Comparison of ENCODE assay signal across 38 cellular contexts in the genomic region with DNA sequence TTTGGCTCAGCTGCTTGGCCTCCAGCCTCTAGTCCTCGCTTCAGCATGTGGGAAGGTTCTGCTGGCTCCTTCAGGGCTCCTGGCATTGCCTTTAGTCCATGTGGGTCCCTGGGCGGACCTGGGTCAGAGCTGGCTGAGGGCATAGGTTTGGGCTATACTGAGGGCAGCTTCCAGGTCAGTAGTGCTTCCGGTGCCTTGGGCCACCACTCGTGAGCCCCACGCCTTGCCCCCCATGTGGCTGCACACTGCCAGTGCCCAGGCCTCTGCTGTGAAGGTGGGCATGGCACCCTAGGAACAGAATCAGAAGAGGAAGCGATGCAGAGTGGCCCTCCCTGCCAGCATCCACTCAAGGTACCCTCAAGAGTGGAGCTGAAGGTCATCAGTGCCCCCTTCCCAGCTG. TPM values are rescaled to one million over a fixed set of nuclear protein-coding genes. Genes with fewer than 3 reads are reported as not detected.
"Had no signal": no experiment of that assay in that cellular context is flagged by ENCODE, and none has a peak within 500 bp of the region (broad histone marks: within the 10 kb centered on the region; RNA-seq: fewer than 3 reads in every experiment).

No MANE protein-coding gene starts in this region.

- H2AFZ ChIP-seq: parathyroid adenoma had no signal

- H3K79me2 ChIP-seq: parathyroid adenoma had no signal

- FAIRE-seq: islet of Langerhans had no signal

- H3K4me3 ChIP-seq: coronary artery, gastrocnemius medialis, heart left ventricle, lung, mucosa of descending colon, prostate gland, right atrium auricular region, sigmoid colon, testis, tibial artery had no signal

- H3K27ac Mint-ChIP-seq: mesothelial cell of epicardium; natural killer cell treated with Interleukin-12 subunit alpha and Interleukin-12 subunit beta and Interleukin-15 and Interleukin-18, amount 100 ng/mL, for 72 hours; stimulated activated memory B cell treated with anti-CD40 and anti-IgM and Interleukin-4, amounts not matched to agents 10 μg/mL and 1 μg/mL and 100 μg/mL, for 72 hours; type B pancreatic cell had no signal

- H3K27ac ChIP-seq: coronary artery, epithelial cell of prostate, gastrocnemius medialis, heart left ventricle, neutrophil, parathyroid adenoma, prostate gland, right atrium auricular region, sigmoid colon, testis, tibial artery had no signal

- DNase-seq: effector CD4-positive, alpha-beta T cell; foreskin fibroblast; gastrocnemius medialis; heart left ventricle; hippocampal formation; kidney glomerular epithelial cell; left colon; left ventricle myocardium superior; mesenchymal stem cell; mucosa of descending colon; naive B cell; sigmoid colon; stimulated activated CD4-positive, alpha-beta T cell treated with anti-CD3 and anti-CD28 coated beads, Interleukin-2, amount 100 ng/mL, for 24 hours; stimulated activated CD4-positive, alpha-beta T cell treated with anti-CD3 and anti-CD28 coated beads, Interleukin-4, amount 100 ng/mL, for 24 hours; stimulated activated naive CD8-positive, alpha-beta T cell treated with anti-CD3 and anti-CD28 coated beads, Interleukin-15, Interleukin-2, amounts not matched to agents 100 U/mL and 50 U/mL, for 24 hours; substantia nigra; testis had no signal

- H3K9ac ChIP-seq: parathyroid adenoma had no signal

- H3K9me3 ChIP-seq: gastrocnemius medialis, heart left ventricle, mucosa of descending colon, neutrophil, prostate gland, right atrium auricular region, sigmoid colon, testis, tibial artery had no signal

- H3K4me1 ChIP-seq: parathyroid adenoma, prostate gland had no signal

- H3K27me3 ChIP-seq: testis had no signal

- H3K9me3 Mint-ChIP-seq: central memory CD8-positive, alpha-beta T cell; mesothelial cell of epicardium; natural killer cell treated with Interleukin-12 subunit alpha and Interleukin-12 subunit beta and Interleukin-15 and Interleukin-18, amount 100 ng/mL, for 72 hours; neural crest cell; stimulated activated memory B cell treated with anti-CD40 and anti-IgM and Interleukin-4, amounts not matched to agents 10 μg/mL and 1 μg/mL and 100 μg/mL, for 72 hours; type B pancreatic cell had no signal

- ATAC-seq: esophagus mucosa; gastrocnemius medialis; heart left ventricle; left colon; left ventricle myocardium superior; mucosa of descending colon; natural killer cell treated with Interleukin-12 subunit alpha and Interleukin-12 subunit beta and Interleukin-15 and Interleukin-18, amount 100 ng/mL, for 72 hours; stimulated activated memory B cell treated with anti-CD40 and anti-IgM and Interleukin-4, amounts not matched to agents 10 μg/mL and 1 μg/mL and 100 μg/mL, for 72 hours; stimulated activated naive CD8-positive, alpha-beta T cell treated with anti-CD3 and anti-CD28 coated beads, Interleukin-15, Interleukin-2, amounts not matched to agents 100 U/mL and 50 U/mL, for 24 hours had no signal

- H3K36me3 Mint-ChIP-seq: natural killer cell treated with Interleukin-12 subunit alpha and Interleukin-12 subunit beta and Interleukin-15 and Interleukin-18, amount 100 ng/mL, for 72 hours had no signal

- H3K4me3 Mint-ChIP-seq: central memory CD8-positive, alpha-beta T cell; mesothelial cell of epicardium; natural killer cell treated with Interleukin-12 subunit alpha and Interleukin-12 subunit beta and Interleukin-15 and Interleukin-18, amount 100 ng/mL, for 72 hours; neural crest cell; stimulated activated memory B cell treated with anti-CD40 and anti-IgM and Interleukin-4, amounts not matched to agents 10 μg/mL and 1 μg/mL and 100 μg/mL, for 72 hours; type B pancreatic cell had no signal

RNA-seq across cellular contexts. Expression of a gene that starts 30.2 kb away (rescaled TPM):
- total RNA-seq: dermis microvascular lymphatic vessel endothelial cell; esophagus mucosa; glomerular endothelial cell; left ventricle myocardium superior; natural killer cell treated with Interleukin-12 subunit alpha and Interleukin-12 subunit beta and Interleukin-15 and Interleukin-18, amount 100 ng/mL, for 72 hours; skeletal muscle tissue had no signal

RNA-seq across cellular contexts. Expression of a gene that starts 42.0 kb away (rescaled TPM):
- total RNA-seq: dermis microvascular lymphatic vessel endothelial cell; esophagus mucosa; gastrocnemius medialis; glomerular endothelial cell; heart left ventricle; left colon; left ventricle myocardium superior; mesothelial cell of epicardium; mucosa of descending colon; natural killer cell treated with Interleukin-12 subunit alpha and Interleukin-12 subunit beta and Interleukin-15 and Interleukin-18, amount 100 ng/mL, for 72 hours; neural crest cell; omental fat pad; right atrium auricular region; sigmoid colon; skeletal muscle tissue; urinary bladder had no signal
- polyA plus RNA-seq: heart left ventricle, sigmoid colon, urinary bladder had no signal
